Comparison of ENCODE assay signal across 2 cellular contexts in genomic region chr2:60534034-60534393, GRCh38.
TF ChIP-seq lines count a peak whose summit lies in the region.

No MANE protein-coding gene starts in this region.

TF ChIP-seq in HEK293, 187 proteins besides CTCF, POLR2A, EP300 and RAD21:
- TF ChIP-seq ZNF394 (tag by site-specific recombination; IDR thresholded peaks at IDR 0.05; ENCODE audit: borderline replicate concordance): no peak
- no peak for TF ChIP-seq ZNF610 (tag by site-specific recombination; IDR thresholded peaks at IDR 0.05; ENCODE audit: borderline replicate concordance)
- TF ChIP-seq ZIC2 (tag by site-specific recombination; IDR thresholded peaks at IDR 0.05): no peak
- TF ChIP-seq ZNF292 (tag by site-specific recombination; IDR thresholded peaks at IDR 0.05; ENCODE audit: borderline replicate concordance, low read depth): no peak
- no peak for TF ChIP-seq REST (tag by site-specific recombination; IDR thresholded peaks at IDR 0.05)
- no peak for TF ChIP-seq ZNF791 (tag by site-specific recombination; IDR thresholded peaks at IDR 0.05)
- TF ChIP-seq REPIN1 (tag by site-specific recombination; IDR thresholded peaks at IDR 0.05; ENCODE audit: low read depth): no peak
- TF ChIP-seq, protein P1, sequence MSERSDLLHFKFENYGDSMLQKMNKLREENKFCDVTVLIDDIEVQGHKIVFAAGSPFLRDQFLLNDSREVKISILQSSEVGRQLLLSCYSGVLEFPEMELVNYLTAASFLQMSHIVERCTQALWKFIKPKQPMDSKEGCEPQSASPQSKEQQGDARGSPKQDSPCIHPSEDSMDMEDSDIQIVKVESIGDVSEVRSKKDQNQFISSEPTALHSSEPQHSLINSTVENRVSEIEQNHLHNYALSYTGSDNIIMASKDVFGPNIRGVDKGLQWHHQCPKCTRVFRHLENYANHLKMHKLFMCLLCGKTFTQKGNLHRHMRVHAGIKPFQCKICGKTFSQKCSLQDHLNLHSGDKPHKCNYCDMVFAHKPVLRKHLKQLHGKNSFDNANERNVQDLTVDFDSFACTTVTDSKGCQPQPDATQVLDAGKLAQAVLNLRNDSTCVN (tag by site-specific recombination; optimal IDR thresholded peaks at IDR 0.05): no peak
- no peak for TF ChIP-seq ZNF37A (tag by site-specific recombination; IDR thresholded peaks at IDR 0.05)
- no peak for TF ChIP-seq ZNF121 (tag by site-specific recombination; IDR thresholded peaks at IDR 0.05)
- TF ChIP-seq ZNF248 (tag by site-specific recombination; IDR thresholded peaks at IDR 0.05): no peak
- TF ChIP-seq ZNF660 (tag by site-specific recombination; IDR thresholded peaks at IDR 0.05): no peak
- TF ChIP-seq ZXDB (tag by site-specific recombination; IDR thresholded peaks at IDR 0.05): no peak
- no peak for TF ChIP-seq TRIM28 (IDR thresholded peaks at IDR 0.05; ENCODE audit: borderline replicate concordance, low read length)
- no peak for TF ChIP-seq ZNF621 (tag by site-specific recombination; IDR thresholded peaks at IDR 0.05)
- no peak for TF ChIP-seq ZNF544 (tag by site-specific recombination; IDR thresholded peaks at IDR 0.05)
- TF ChIP-seq, protein P2, sequence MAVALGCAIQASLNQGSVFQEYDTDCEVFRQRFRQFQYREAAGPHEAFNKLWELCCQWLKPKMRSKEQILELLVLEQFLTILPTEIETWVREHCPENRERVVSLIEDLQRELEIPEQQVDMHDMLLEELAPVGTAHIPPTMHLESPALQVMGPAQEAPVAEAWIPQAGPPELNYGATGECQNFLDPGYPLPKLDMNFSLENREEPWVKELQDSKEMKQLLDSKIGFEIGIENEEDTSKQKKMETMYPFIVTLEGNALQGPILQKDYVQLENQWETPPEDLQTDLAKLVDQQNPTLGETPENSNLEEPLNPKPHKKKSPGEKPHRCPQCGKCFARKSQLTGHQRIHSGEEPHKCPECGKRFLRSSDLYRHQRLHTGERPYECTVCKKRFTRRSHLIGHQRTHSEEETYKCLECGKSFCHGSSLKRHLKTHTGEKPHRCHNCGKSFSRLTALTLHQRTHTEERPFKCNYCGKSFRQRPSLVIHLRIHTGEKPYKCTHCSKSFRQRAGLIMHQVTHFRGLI (tag by site-specific recombination; IDR thresholded peaks at IDR 0.05): no peak

TF ChIP-seq in GM12878, 131 proteins besides CTCF, POLR2A, EP300 and RAD21:
- no peak for TF ChIP-seq DPF2 (IDR thresholded peaks at IDR 0.05)
